ENCODE assay signal across 10 cellular contexts in the genomic region with DNA sequence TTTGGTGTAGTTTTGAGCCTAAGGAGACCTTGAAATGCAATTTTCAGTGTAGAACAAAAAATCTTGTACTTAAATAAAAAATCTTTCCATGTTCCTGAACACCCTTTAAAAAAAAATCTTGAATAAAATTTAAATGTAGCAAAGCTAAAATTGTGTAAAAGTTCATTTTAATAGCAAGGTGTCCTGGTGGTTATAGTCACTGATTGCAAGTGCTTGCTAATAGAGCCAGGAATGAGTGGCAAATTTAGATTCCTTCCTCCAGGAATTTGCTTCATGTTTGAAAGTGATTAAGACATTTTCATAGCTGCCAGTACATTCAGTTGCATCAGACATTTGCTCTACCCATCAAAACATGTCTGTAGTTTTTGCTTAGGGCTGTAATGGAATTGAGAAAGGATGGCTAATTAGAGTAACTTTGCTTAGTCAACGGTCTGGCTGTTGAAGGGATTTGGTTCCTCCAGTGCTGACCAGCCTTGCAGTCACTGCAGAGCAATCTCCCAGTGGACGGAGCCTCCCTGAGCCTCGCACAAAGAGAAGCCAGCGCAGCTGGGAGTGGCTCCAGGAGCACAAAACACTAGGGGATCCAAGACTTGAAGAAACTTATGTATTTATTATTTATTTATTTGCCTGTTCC. TPM values are rescaled to one million over a fixed set of nuclear protein-coding genes. Genes with fewer than 3 reads are reported as not detected.
DNase-seq lines count a peak whose midpoint lies in the region; ATAC-seq and TF ChIP-seq lines count a peak whose summit lies in the region.
"Had no signal": no experiment of that assay in that cellular context is flagged by ENCODE, and none has a peak within 500 bp of the region (broad histone marks: within the 10 kb centered on the region; RNA-seq: fewer than 3 reads in every experiment).

No MANE protein-coding gene starts in this region.

- H3K4me3 ChIP-seq in retinal pigment epithelial cell (ENCODE audit: low read length) = no peak overlapping the region

- ATAC-seq in Right ventricle myocardium superior (ENCODE audit: poor library complexity) (peak; percentile 88), GM21390 (IDR thresholded peaks at IDR 0.05; ENCODE audit: unreplicated experiment) (no peak), HG03280 (IDR thresholded peaks at IDR 0.05; ENCODE audit: unreplicated experiment) (no peak)

- DNase-seq in GM03348 (ENCODE audit: low spot score) (peak; percentile 80), astrocyte of the hippocampus (ENCODE audit: low read depth, low spot score) (peak; percentile 81), Right ventricle myocardium superior (peak; percentile 68), retinal pigment epithelial cell (ENCODE audit: low read depth) (peak; percentile 78), SIG-M5 treated with dmso at 0.1 percent for 504 hours (lab: John Stamatoyannopoulos, UW; ENCODE audit: unreplicated experiment) (no peak)
- DNase-seq in activated CD8-positive, alpha-beta memory T cell treated with anti-CD3 and anti-CD28 coated beads, Interleukin-2, amount 50 U/mL, for 4 hours = no peak
- DNase-seq: activated CD4-positive, alpha-beta T cell treated with anti-CD3 and anti-CD28 coated beads, Interleukin-2, amount 50 U/mL, for 4 hours; NCI-H1417 treated with DMSO at 0.1 percent for 48 hours had no signal

- intact Hi-C loops in Right ventricle myocardium superior (cut with DNase I) = no loop called here

- TF ChIP-seq CTCF in retinal pigment epithelial cell (conservative IDR thresholded peaks at IDR 0.05; ENCODE audit: low read depth, low read length) = peak; percentile 31

RNA-seq across cellular contexts. Expression of gene AKAP12, which starts 36.5 kb away (rescaled TPM):
- 13.9 TPM for total RNA-seq in Right ventricle myocardium superior

Comparison
In these comparisons a context has a peak if more than half of its experiments do, and no peak if none do; other contexts are left out.
1. DNase-seq: peak in GM03348 (single experiment), astrocyte of the hippocampus (single experiment), Right ventricle myocardium superior (single experiment) and retinal pigment epithelial cell (single experiment); none in activated CD8-positive, alpha-beta memory T cell treated with anti-CD3 and anti-CD28 coated beads, Interleukin-2, amount 50 U/mL, for 4 hours (single experiment) and SIG-M5 treated with dmso at 0.1 percent for 504 hours (single experiment).